Comparison of ENCODE assay signal across 1 cellular context in genomic region chr10:57823398-57823797, GRCh38.
TF ChIP-seq lines count a peak whose summit lies in the region.

No MANE protein-coding gene starts in this region.

TF ChIP-seq in liver, 16 proteins besides CTCF, POLR2A, EP300 and RAD21 (continued from another document):
- TF ChIP-seq ZBTB33 (IDR thresholded peaks at IDR 0.05) = no peak
- TF ChIP-seq HNF4G (IDR thresholded peaks at IDR 0.05) = no peak
- no peak for TF ChIP-seq GABPA (IDR thresholded peaks at IDR 0.05 in 1 of 2, conservative IDR thresholded peaks at IDR 0.05 in 1 of 2)
- TF ChIP-seq REST (IDR thresholded peaks at IDR 0.05) = no peak
- TF ChIP-seq MAX (IDR thresholded peaks at IDR 0.05) = no peak
- no peak for TF ChIP-seq NR2F2 (IDR thresholded peaks at IDR 0.05)
- TF ChIP-seq YY1 (IDR thresholded peaks at IDR 0.05) = peak; percentile 64
- no peak for TF ChIP-seq SP1 (IDR thresholded peaks at IDR 0.05)
